1 cellular context compared by ENCODE assay signal in genomic region chr19:49113762-49114629, GRCh38.
TF ChIP-seq lines count a peak whose summit lies in the region.

TSS of gene LIN7B (plus strand) at chr19:49114370. CDS start at chr19:49114405, 35 bp downstream.

TF ChIP-seq in HepG2, 621 proteins besides CTCF, POLR2A, EP300 and RAD21 (continued from another document):
- TF ChIP-seq ZNF574 (CRISPR knock-in tag; IDR thresholded peaks at IDR 0.05) (no peak), ZNF782 (CRISPR knock-in tag; IDR thresholded peaks at IDR 0.05; ENCODE audit: borderline replicate concordance) (peak; percentile 66; the same call in 1 of the 2 replicates), ATF7-NPFF (CRISPR knock-in tag; IDR thresholded peaks at IDR 0.05; ENCODE audit: low read depth) (peak; percentile 78; the same call in 1 of the 2 replicates)
